Comparison of ENCODE assay signal across 1 cellular context in the genomic region with DNA sequence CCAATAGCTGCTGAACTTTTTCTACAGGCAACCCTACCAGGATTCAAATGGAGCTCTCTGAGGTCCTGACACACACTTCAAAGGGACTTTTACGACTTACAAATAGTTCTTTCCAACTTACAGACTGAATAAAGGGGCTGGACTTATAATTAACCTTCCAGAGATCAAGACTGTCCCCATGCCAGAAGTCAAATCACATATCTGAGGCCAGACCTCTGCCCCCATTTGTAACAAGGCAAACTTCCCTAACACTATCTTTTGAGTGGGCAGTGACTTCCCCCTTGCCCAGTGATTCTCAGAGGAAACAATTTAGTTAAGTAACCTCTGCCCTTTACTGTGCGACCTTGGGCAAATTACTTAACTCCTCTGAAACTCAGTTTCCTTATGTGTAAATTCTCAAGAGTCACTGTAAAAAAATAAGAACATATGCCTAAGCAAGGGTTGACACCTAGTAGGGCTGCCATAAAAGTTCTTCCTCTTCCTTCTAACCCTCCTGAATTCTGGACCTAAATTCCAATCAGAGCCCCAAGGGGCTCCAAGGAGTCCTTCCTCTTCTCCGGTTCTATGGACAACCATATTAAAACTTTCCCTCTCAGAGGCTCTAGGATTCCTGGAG.
TF ChIP-seq lines count a peak whose summit lies in the region.

No MANE protein-coding gene starts in this region.

TF ChIP-seq in SK-N-SH, 30 proteins besides CTCF, POLR2A, EP300 and RAD21 (continued from another document):
- TF ChIP-seq, protein P1, sequence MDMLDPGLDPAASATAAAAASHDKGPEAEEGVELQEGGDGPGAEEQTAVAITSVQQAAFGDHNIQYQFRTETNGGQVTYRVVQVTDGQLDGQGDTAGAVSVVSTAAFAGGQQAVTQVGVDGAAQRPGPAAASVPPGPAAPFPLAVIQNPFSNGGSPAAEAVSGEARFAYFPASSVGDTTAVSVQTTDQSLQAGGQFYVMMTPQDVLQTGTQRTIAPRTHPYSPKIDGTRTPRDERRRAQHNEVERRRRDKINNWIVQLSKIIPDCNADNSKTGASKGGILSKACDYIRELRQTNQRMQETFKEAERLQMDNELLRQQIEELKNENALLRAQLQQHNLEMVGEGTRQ (IDR thresholded peaks at IDR 0.05; ENCODE audit: borderline replicate concordance, low read depth, low read length): no peak
TF ChIP-seq in SK-N-SH: peak in this region for 1.
